Comparison of ENCODE assay signal across 18 cellular contexts in genomic region chr5:152884006-152884405, GRCh38.
DNase-seq lines count a peak whose midpoint lies in the region; ATAC-seq and TF ChIP-seq lines count a peak whose summit lies in the region.
"Had no signal": no experiment of that assay in that cellular context is flagged by ENCODE, and none has a peak within 500 bp of the region (broad histone marks: within the 10 kb centered on the region; RNA-seq: fewer than 3 reads in every experiment).

No MANE protein-coding gene starts in this region.

- no peak overlapping the region for H3K27ac ChIP-seq in right atrium auricular region
- H3K27ac ChIP-seq: BLaER1 treated with 17β-estradiol and CSF1 and Interleukin-3, amounts not matched to agents 10 nM and 100 nM had no signal

- no peaks in the 10 kb centered on the region for H3K9me3 ChIP-seq in right atrium auricular region
- H3K9me3 ChIP-seq: BLaER1 treated with 17β-estradiol and CSF1 and Interleukin-3, amounts not matched to agents 10 nM and 100 nM had no signal

- no peak for TF ChIP-seq CTCF in right atrium auricular region (IDR thresholded peaks at IDR 0.05)

- H3K4me3 ChIP-seq in right atrium auricular region, result no peak overlapping the region
- H3K4me3 ChIP-seq: BLaER1 treated with 17β-estradiol and CSF1 and Interleukin-3, amounts not matched to agents 10 nM and 100 nM had no signal

- H3K27me3 ChIP-seq in right atrium auricular region, result no peaks in the 10 kb centered on the region
- H3K27me3 ChIP-seq: BLaER1 treated with 17β-estradiol and CSF1 and Interleukin-3, amounts not matched to agents 10 nM and 100 nM had no signal

- H3K4me1 ChIP-seq in right atrium auricular region, result no peaks in the 10 kb centered on the region

- DNase-seq in NCI-H748 (lab: John Stamatoyannopoulos, UW; ENCODE audit: unreplicated experiment), result peak; percentile 27
- DNase-seq in NCI-H748 treated with DMSO at 0.1 percent for 48 hours (lab: John Stamatoyannopoulos, UW), result no peak
- peak; percentile 45 for DNase-seq in NCI-H146 (lab: John Stamatoyannopoulos, UW)
- peak; percentile 5 for DNase-seq in iPS-NIHi11 (ENCODE audit: low spot score)
- peak; percentile 6 for DNase-seq in retina
- DNase-seq in right atrium auricular region (ENCODE audit: low spot score), result no peak
- DNase-seq: ACHN; Calu3; CD4-positive, CD25-positive, alpha-beta regulatory T cell; DMS 273 treated with DMSO at 0.1 percent for 48 hours; EL; GDM1; HCEC 1CT; HFFc6; IMR-90 had no signal

- H3K36me3 ChIP-seq in right atrium auricular region, result no peaks in the 10 kb centered on the region
- H3K36me3 ChIP-seq: BLaER1 treated with 17β-estradiol and CSF1 and Interleukin-3, amounts not matched to agents 10 nM and 100 nM had no signal

- ATAC-seq in GM21526 (IDR thresholded peaks at IDR 0.05; ENCODE audit: low FRiP score, unreplicated experiment) (no peak), HG03565 (IDR thresholded peaks at IDR 0.05; ENCODE audit: unreplicated experiment) (no peak)

Comparison
In these comparisons a context has a peak if more than half of its experiments do, and no peak if none do; other contexts are left out.
1. DNase-seq: peak in NCI-H748 (single experiment), NCI-H146 (single experiment), iPS-NIHi11 (single experiment) and retina (single experiment); none in NCI-H748 treated with DMSO at 0.1 percent for 48 hours (single experiment) and right atrium auricular region (single experiment).